Comparison of ENCODE assay signal across 19 cellular contexts in the genomic region with DNA sequence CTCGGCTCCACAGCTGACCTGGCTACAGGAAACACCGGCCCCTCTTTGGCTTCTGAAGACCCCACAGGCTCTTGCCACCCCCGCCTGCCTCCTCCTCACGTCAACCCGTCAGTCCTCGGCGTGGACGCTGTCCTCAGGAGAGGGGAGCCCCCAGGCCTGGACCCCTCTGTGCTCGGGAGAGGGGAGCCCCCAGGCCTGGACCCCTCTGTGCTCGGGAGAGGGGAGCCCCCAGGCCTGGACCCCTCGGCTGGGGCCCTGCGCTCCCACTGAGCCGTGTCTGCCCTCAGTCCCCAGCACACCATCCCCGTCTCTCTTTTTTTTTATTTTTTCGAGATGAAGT. TPM values are rescaled to one million over a fixed set of nuclear protein-coding genes. Genes with fewer than 3 reads are reported as not detected.
A peak's percentile ranks its signal among the peaks of the same experiment; 100 is the strongest.
DNase-seq lines count a peak whose midpoint lies in the region; ATAC-seq and TF ChIP-seq lines count a peak whose summit lies in the region.
"Had no signal": no experiment of that assay in that cellular context is flagged by ENCODE, and none has a peak within 500 bp of the region (broad histone marks: within the 10 kb centered on the region; RNA-seq: fewer than 3 reads in every experiment).

No MANE protein-coding gene starts in this region.

- POLR2A ChIA-PET in activated CD8-positive, alpha-beta T cell treated with anti-CD3 and anti-CD28 coated beads, Interleukin-2, amount 10 ng/mL, durations not matched to agents 7 days and 5 days (lab: Charles Lee): interaction anchor here (0.6 kb wide), 1 partner anchor 26 kb away, joined by 3 read pairs; a partner anchor contains a TSS

- H3K4me1 Mint-ChIP-seq in activated CD4-positive, alpha-beta T cell treated with anti-CD3 and anti-CD28 coated beads, Interleukin-2, amount 10 ng/mL, durations not matched to agents 24 days and 14 days: peaks cover 34% of the 10 kb centered on the region
- H3K4me1 Mint-ChIP-seq in activated CD8-positive, alpha-beta T cell treated with anti-CD3 and anti-CD28 coated beads, Interleukin-2, amount 10 ng/mL, durations not matched to agents 7 days and 5 days (ENCODE audit: low read depth): peaks cover 59% of the 10 kb centered on the region
- peaks cover 29% of the 10 kb centered on the region for H3K4me1 Mint-ChIP-seq in memory B cell

- ATAC-seq in activated CD8-positive, alpha-beta T cell treated with anti-CD3 and anti-CD28 coated beads, Interleukin-2, amount 10 ng/mL, durations not matched to agents 7 days and 5 days: no peak
- ATAC-seq in memory B cell (ENCODE audit: low read depth) (no peak), GM19324 (IDR thresholded peaks at IDR 0.05; ENCODE audit: low FRiP score, unreplicated experiment) (no peak)
- ATAC-seq: HCT116, PC-3 had no signal

- no peak overlapping the region for H3K4me3 ChIP-seq in transverse colon

- WGBS in transverse colon (ENCODE audit: low coverage in 1 of 2), 2 donors: 78 to 80% methylated on average over 8 to 12 of the region's 15 CpGs

- peak overlapping the region; percentile 21 for H3K4me3 Mint-ChIP-seq in activated CD4-positive, alpha-beta T cell treated with anti-CD3 and anti-CD28 coated beads, Interleukin-2, amount 10 ng/mL, durations not matched to agents 24 days and 14 days
- no peak overlapping the region for H3K4me3 Mint-ChIP-seq in activated CD8-positive, alpha-beta T cell treated with anti-CD3 and anti-CD28 coated beads, Interleukin-2, amount 10 ng/mL, durations not matched to agents 7 days and 5 days
- H3K4me3 Mint-ChIP-seq in memory B cell: peak overlapping the region; percentile 25

- peak overlapping the region; percentile 95 for H3K27ac Mint-ChIP-seq in activated CD4-positive, alpha-beta T cell treated with anti-CD3 and anti-CD28 coated beads, Interleukin-2, amount 10 ng/mL, durations not matched to agents 24 days and 14 days
- H3K27ac Mint-ChIP-seq in activated CD8-positive, alpha-beta T cell treated with anti-CD3 and anti-CD28 coated beads, Interleukin-2, amount 10 ng/mL, durations not matched to agents 7 days and 5 days: peak overlapping the region; percentile 67
- peak overlapping the region; percentile 98 for H3K27ac Mint-ChIP-seq in memory B cell

- in situ Hi-C loops in transverse colon (cut with MboI; ENCODE audit: low pct_ligation_motif_present in 1 of 4, low pct_unique_long_range_greater_than_20kb in 1 of 4, low sequenced_read_pairs in 3 of 4): no loop called here

- peaks cover 10% of the 10 kb centered on the region for H3K27me3 ChIP-seq in transverse colon

- H3K27me3 Mint-ChIP-seq in activated CD4-positive, alpha-beta T cell treated with anti-CD3 and anti-CD28 coated beads, Interleukin-2, amount 10 ng/mL, durations not matched to agents 24 days and 14 days: no peaks in the 10 kb centered on the region
- H3K27me3 Mint-ChIP-seq in activated CD8-positive, alpha-beta T cell treated with anti-CD3 and anti-CD28 coated beads, Interleukin-2, amount 10 ng/mL, durations not matched to agents 7 days and 5 days (ENCODE audit: low read depth): no peaks in the 10 kb centered on the region
- H3K27me3 Mint-ChIP-seq in memory B cell: no peaks in the 10 kb centered on the region

- no peaks in the 10 kb centered on the region for H3K36me3 ChIP-seq in transverse colon

- no peaks in the 10 kb centered on the region for H3K9me3 Mint-ChIP-seq in activated CD4-positive, alpha-beta T cell treated with anti-CD3 and anti-CD28 coated beads, Interleukin-2, amount 10 ng/mL, durations not matched to agents 24 days and 14 days
- no peaks in the 10 kb centered on the region for H3K9me3 Mint-ChIP-seq in activated CD8-positive, alpha-beta T cell treated with anti-CD3 and anti-CD28 coated beads, Interleukin-2, amount 10 ng/mL, durations not matched to agents 7 days and 5 days (ENCODE audit: insufficient read depth)
- no peaks in the 10 kb centered on the region for H3K9me3 Mint-ChIP-seq in memory B cell

- intact Hi-C loops in activated CD4-positive, alpha-beta T cell treated with anti-CD3 and anti-CD28 coated beads, Interleukin-2, amount 10 ng/mL, durations not matched to agents 24 days and 14 days (cut with micrococcal nuclease): no loop called here
- intact Hi-C loops in transverse colon (cut with DNase I; ENCODE audit: low total_unique reads): no loop called here

- no peak for TF ChIP-seq EP300 in transverse colon (IDR thresholded peaks at IDR 0.05; ENCODE audit: low read depth)

- H3K9me3 ChIP-seq in transverse colon: no peaks in the 10 kb centered on the region

- peak overlapping the region in 3 of 4 donors; percentile 91 to 95 (median 92) for H3K27ac ChIP-seq in transverse colon
- H3K27ac ChIP-seq: C4-2B, RWPE1 had no signal

- DNase-seq in activated CD4-positive, alpha-beta T cell treated with anti-CD3 and anti-CD28 coated beads, Interleukin-2, amount 10 ng/mL, durations not matched to agents 24 days and 14 days: no peak
- DNase-seq in activated CD4-positive, alpha-beta T cell treated with anti-CD3 and anti-CD28 coated beads, Interleukin-2, amount 50 U/mL, for 4 hours: no peak
- no peak for DNase-seq in activated CD8-positive, alpha-beta T cell treated with anti-CD3 and anti-CD28 coated beads, Interleukin-2, amount 10 ng/mL, durations not matched to agents 7 days and 5 days
- DNase-seq in memory B cell (ENCODE audit: low spot score in 2 of 2) (no peak), transverse colon (no peak), NCI-H1105 treated with DMSO at 0.1 percent for 48 hours (lab: John Stamatoyannopoulos, UW) (no peak)
- no peak for DNase-seq in stimulated activated CD4-positive, alpha-beta T cell treated with anti-CD3 and anti-CD28 coated beads, Interleukin-15, amount 100 ng/mL, for 24 hours
- DNase-seq: MV-4-11, NCI-H1417 treated with DMSO at 0.1 percent for 48 hours, NCI-H2029, NCI-H2171, NCI-H446 treated with DMSO at 0.1 percent for 48 hours, NCI-H748 treated with DMSO at 0.1 percent for 48 hours, PC-3 had no signal

- H3K36me3 Mint-ChIP-seq in activated CD4-positive, alpha-beta T cell treated with anti-CD3 and anti-CD28 coated beads, Interleukin-2, amount 10 ng/mL, durations not matched to agents 24 days and 14 days (ENCODE audit: low read depth): no peaks in the 10 kb centered on the region
- H3K36me3 Mint-ChIP-seq in activated CD8-positive, alpha-beta T cell treated with anti-CD3 and anti-CD28 coated beads, Interleukin-2, amount 10 ng/mL, durations not matched to agents 7 days and 5 days (ENCODE audit: low read depth): no peaks in the 10 kb centered on the region
- no peaks in the 10 kb centered on the region for H3K36me3 Mint-ChIP-seq in memory B cell

- H3K4me1 ChIP-seq in transverse colon: peaks cover 10 to 49% (median 47%) of the 10 kb centered on the region in 4 donors

- CTCF ChIA-PET in activated CD8-positive, alpha-beta T cell treated with anti-CD3 and anti-CD28 coated beads, Interleukin-2, amount 10 ng/mL, durations not matched to agents 7 days and 5 days (lab: Charles Lee): no interaction called here

- no peak for TF ChIP-seq CTCF in transverse colon (IDR thresholded peaks at IDR 0.05)

- TF ChIP-seq POLR2A in transverse colon (IDR thresholded peaks at IDR 0.05): no peak

RNA-seq across cellular contexts. Expression of a gene that starts 26.0 kb away (rescaled TPM):
- total RNA-seq in activated CD4-positive, alpha-beta T cell treated with anti-CD3 and anti-CD28 coated beads, Interleukin-2, amount 10 ng/mL, durations not matched to agents 24 days and 14 days: 24.5 and 28.0 TPM in 2 replicates
- 10 to 100 TPM; 24.5 to 26.8 TPM for total RNA-seq in activated CD8-positive, alpha-beta T cell treated with anti-CD3 and anti-CD28 coated beads, Interleukin-2, amount 10 ng/mL, durations not matched to agents 7 days and 5 days
- 100 to 1,000 TPM in 1 of 4 donors, 10 to 100 TPM in 3; 23.6 to 108 (median 47.3) TPM for total RNA-seq in transverse colon

RNA-seq across cellular contexts. Expression of a gene that starts 31.8 kb away (rescaled TPM):
- total RNA-seq in activated CD4-positive, alpha-beta T cell treated with anti-CD3 and anti-CD28 coated beads, Interleukin-2, amount 10 ng/mL, durations not matched to agents 24 days and 14 days: not detected in 2 replicates
- total RNA-seq in activated CD8-positive, alpha-beta T cell treated with anti-CD3 and anti-CD28 coated beads, Interleukin-2, amount 10 ng/mL, durations not matched to agents 7 days and 5 days: under 1 TPM; 0.63 to 0.90 TPM
- total RNA-seq in transverse colon: under 1 TPM in 2 of 4 donors, not detected in 2; 0.40 to 0.48 TPM
- total RNA-seq: A172 had no signal
